14 cellular contexts compared by ENCODE assay signal in genomic region chr4:46937493-46937892, GRCh38. TPM values are rescaled to one million over a fixed set of nuclear protein-coding genes. Genes with fewer than 3 reads are reported as not detected.
A peak's percentile ranks its signal among the peaks of the same experiment; 100 is the strongest.
DNase-seq lines count a peak whose midpoint lies in the region; ATAC-seq and TF ChIP-seq lines count a peak whose summit lies in the region.
"Had no signal": no experiment of that assay in that cellular context is flagged by ENCODE, and none has a peak within 500 bp of the region (broad histone marks: within the 10 kb centered on the region; RNA-seq: fewer than 3 reads in every experiment).

No MANE protein-coding gene starts in this region.

- H3K4me3 Mint-ChIP-seq in activated T-cell treated with anti-CD3 and anti-CD28 coated beads, Interleukin-2, amount 50 U/mL, for 4 hours, result no peak overlapping the region
- H3K4me3 Mint-ChIP-seq: activated CD4-positive, alpha-beta T cell treated with anti-CD3 and anti-CD28 coated beads, Interleukin-2, amount 10 ng/mL, durations not matched to agents 7 days and 5 days; activated naive CD8-positive, alpha-beta T cell treated with anti-CD3 and anti-CD28 coated beads, Interleukin-2, amount 10 ng/mL, durations not matched to agents 7 days and 5 days had no signal

- intact Hi-C loops in posterior vena cava (cut with DNase I), result no loop called here
- intact Hi-C loops in head of caudate nucleus (cut with DNase I), result loop anchor here (10.0 kb wide), 1 partner anchor 447 kb away; no protein-coding TSS in a partner anchor

- H3K27ac ChIP-seq in liver (ENCODE audit: low read depth in 1 of 2, low read length in 2 of 2), result no peak overlapping the region
- H3K27ac ChIP-seq: SJCRH30 had no signal

- H3K36me3 Mint-ChIP-seq in activated T-cell treated with anti-CD3 and anti-CD28 coated beads, Interleukin-2, amount 50 U/mL, for 4 hours (ENCODE audit: insufficient read depth), result no peaks in the 10 kb centered on the region
- H3K36me3 Mint-ChIP-seq: activated naive CD8-positive, alpha-beta T cell treated with anti-CD3 and anti-CD28 coated beads, Interleukin-2, amount 10 ng/mL, durations not matched to agents 7 days and 5 days had no signal

- no peaks in the 10 kb centered on the region for H3K9me3 ChIP-seq in liver (ENCODE audit: control insufficient read depth in 4 of 4, low read length in 3 of 4)
- H3K9me3 ChIP-seq: SJCRH30 had no signal

- no peaks in the 10 kb centered on the region for H3K4me1 Mint-ChIP-seq in activated T-cell treated with anti-CD3 and anti-CD28 coated beads, Interleukin-2, amount 50 U/mL, for 4 hours (ENCODE audit: low read depth)
- H3K4me1 Mint-ChIP-seq: activated CD4-positive, alpha-beta T cell treated with anti-CD3 and anti-CD28 coated beads, Interleukin-2, amount 10 ng/mL, durations not matched to agents 7 days and 5 days; activated naive CD8-positive, alpha-beta T cell treated with anti-CD3 and anti-CD28 coated beads, Interleukin-2, amount 10 ng/mL, durations not matched to agents 7 days and 5 days had no signal

- ATAC-seq in activated T-cell treated with anti-CD3 and anti-CD28 coated beads, Interleukin-2, amount 50 U/mL, for 4 hours, result no peak

- no peaks in the 10 kb centered on the region for H3K9me3 Mint-ChIP-seq in activated T-cell treated with anti-CD3 and anti-CD28 coated beads, Interleukin-2, amount 50 U/mL, for 4 hours
- H3K9me3 Mint-ChIP-seq: activated CD4-positive, alpha-beta T cell treated with anti-CD3 and anti-CD28 coated beads, Interleukin-2, amount 10 ng/mL, durations not matched to agents 7 days and 5 days; activated naive CD8-positive, alpha-beta T cell treated with anti-CD3 and anti-CD28 coated beads, Interleukin-2, amount 10 ng/mL, durations not matched to agents 7 days and 5 days had no signal

- no peak overlapping the region for H3K9ac ChIP-seq in liver (ENCODE audit: low read depth in 1 of 2, low read length in 2 of 2)

- no peaks in the 10 kb centered on the region for H3K36me3 ChIP-seq in liver (ENCODE audit: control insufficient read depth in 4 of 4, insufficient read depth in 3 of 4, low read depth in 1 of 4, low read length in 3 of 4)
- H3K36me3 ChIP-seq: SJCRH30 had no signal

- no peak for DNase-seq in GM12864 (ENCODE audit: low read depth)
- DNase-seq in LNCaP clone FGC (ENCODE audit: low read depth), result no peak
- peak; percentile 13 for DNase-seq in cerebellar cortex (ENCODE audit: low spot score)
- DNase-seq in activated T-cell treated with anti-CD3 and anti-CD28 coated beads, Interleukin-2, amount 50 U/mL, for 4 hours, result no peak
- no peak for DNase-seq in GM19240 (ENCODE audit: insufficient read length, low spot score)
- DNase-seq in posterior vena cava (ENCODE audit: low spot score), result no peak
- no peak for DNase-seq in head of caudate nucleus
- DNase-seq: activated CD4-positive, alpha-beta T cell treated with anti-CD3 and anti-CD28 coated beads, Interleukin-2, amount 10 ng/mL, durations not matched to agents 7 days and 5 days; activated naive CD8-positive, alpha-beta T cell treated with anti-CD3 and anti-CD28 coated beads, Interleukin-2, amount 10 ng/mL, durations not matched to agents 7 days and 5 days; DMS79 treated with DMSO at 0.1 percent for 48 hours; erythroblast; retina; SJCRH30 had no signal

- TF ChIP-seq RAD21 in liver (IDR thresholded peaks at IDR 0.05), result peak; percentile 21 to 22

- H3K27me3 ChIP-seq in liver (ENCODE audit: control insufficient read depth in 4 of 4, insufficient read depth in 4 of 4, low read length in 3 of 4), result no peaks in the 10 kb centered on the region
- H3K27me3 ChIP-seq: SJCRH30 had no signal

- peak; percentile 30 for TF ChIP-seq CTCF in GM12864 (IDR thresholded peaks at IDR 0.05; ENCODE audit: low read depth, low read length, missing control alignments)
- TF ChIP-seq CTCF in LNCaP clone FGC (IDR thresholded peaks at IDR 0.05; ENCODE audit: control insufficient read depth, extremely low read depth, insufficient read depth), result peak; percentile 26
- peak; percentile 11 for TF ChIP-seq CTCF in liver (IDR thresholded peaks at IDR 0.05; ENCODE audit: low read depth, low read length, missing input control)

- 41% methylated on average over 1 of the region's 1 CpG for WGBS in liver

- H3K27me3 Mint-ChIP-seq in activated T-cell treated with anti-CD3 and anti-CD28 coated beads, Interleukin-2, amount 50 U/mL, for 4 hours (ENCODE audit: low read depth), result no peaks in the 10 kb centered on the region
- H3K27me3 Mint-ChIP-seq: activated CD4-positive, alpha-beta T cell treated with anti-CD3 and anti-CD28 coated beads, Interleukin-2, amount 10 ng/mL, durations not matched to agents 7 days and 5 days; activated naive CD8-positive, alpha-beta T cell treated with anti-CD3 and anti-CD28 coated beads, Interleukin-2, amount 10 ng/mL, durations not matched to agents 7 days and 5 days had no signal

- no peaks in the 10 kb centered on the region for H3K4me1 ChIP-seq in liver (ENCODE audit: control insufficient read depth in 4 of 4, insufficient read depth in 4 of 4, low read length in 3 of 4)
- H3K4me1 ChIP-seq: SJCRH30 had no signal

- no peak overlapping the region for H3K4me3 ChIP-seq in GM12864 (ENCODE audit: low read depth, low read length)
- no peak overlapping the region for H3K4me3 ChIP-seq in LNCaP clone FGC (ENCODE audit: low read depth, low read length)
- no peak overlapping the region for H3K4me3 ChIP-seq in liver (ENCODE audit: low read depth in 1 of 3, low read length in 3 of 3)
- H3K4me3 ChIP-seq: SJCRH30 had no signal

TF ChIP-seq in liver, 16 proteins besides CTCF, POLR2A, EP300 and RAD21:
- TF ChIP-seq MAX (IDR thresholded peaks at IDR 0.05), result no peak

RNA-seq across cellular contexts. Expression of gene COX7B2, which starts 28.4 kb away (rescaled TPM):
- total RNA-seq in liver, result not detected
- not detected for polyA plus RNA-seq in liver
- not detected for total RNA-seq in activated T-cell treated with anti-CD3 and anti-CD28 coated beads, Interleukin-2, amount 50 U/mL, for 4 hours
- not detected for total RNA-seq in posterior vena cava
- total RNA-seq: activated CD4-positive, alpha-beta T cell treated with anti-CD3 and anti-CD28 coated beads, Interleukin-2, amount 10 ng/mL, durations not matched to agents 7 days and 5 days; activated naive CD8-positive, alpha-beta T cell treated with anti-CD3 and anti-CD28 coated beads, Interleukin-2, amount 10 ng/mL, durations not matched to agents 7 days and 5 days; SJCRH30 had no signal

RNA-seq across cellular contexts. Expression of gene GABRA4, which starts 55.9 kb away (rescaled TPM):
- total RNA-seq in liver (under 1 TPM in 1 of 2 donors, not detected in 1; under 0.01 TPM), posterior vena cava (not detected)
- not detected for polyA plus RNA-seq in liver
- total RNA-seq in activated T-cell treated with anti-CD3 and anti-CD28 coated beads, Interleukin-2, amount 50 U/mL, for 4 hours, result not detected
- total RNA-seq: activated CD4-positive, alpha-beta T cell treated with anti-CD3 and anti-CD28 coated beads, Interleukin-2, amount 10 ng/mL, durations not matched to agents 7 days and 5 days; activated naive CD8-positive, alpha-beta T cell treated with anti-CD3 and anti-CD28 coated beads, Interleukin-2, amount 10 ng/mL, durations not matched to agents 7 days and 5 days; SJCRH30 had no signal
